In genomic region chr6:53903357-53903756, GRCh38 we compare ENCODE assay signal across 3 cellular contexts.
"Had no signal": no experiment of that assay in that cellular context is flagged by ENCODE, and none has a peak within 500 bp of the region (broad histone marks: within the 10 kb centered on the region; RNA-seq: fewer than 3 reads in every experiment).

No MANE protein-coding gene starts in this region.

- DNase-seq: GDM1, GF-D8 had no signal

- H3K4me3 ChIP-seq: GM12878 had no signal
